ENCODE assay signal across 8 cellular contexts in the genomic region with DNA sequence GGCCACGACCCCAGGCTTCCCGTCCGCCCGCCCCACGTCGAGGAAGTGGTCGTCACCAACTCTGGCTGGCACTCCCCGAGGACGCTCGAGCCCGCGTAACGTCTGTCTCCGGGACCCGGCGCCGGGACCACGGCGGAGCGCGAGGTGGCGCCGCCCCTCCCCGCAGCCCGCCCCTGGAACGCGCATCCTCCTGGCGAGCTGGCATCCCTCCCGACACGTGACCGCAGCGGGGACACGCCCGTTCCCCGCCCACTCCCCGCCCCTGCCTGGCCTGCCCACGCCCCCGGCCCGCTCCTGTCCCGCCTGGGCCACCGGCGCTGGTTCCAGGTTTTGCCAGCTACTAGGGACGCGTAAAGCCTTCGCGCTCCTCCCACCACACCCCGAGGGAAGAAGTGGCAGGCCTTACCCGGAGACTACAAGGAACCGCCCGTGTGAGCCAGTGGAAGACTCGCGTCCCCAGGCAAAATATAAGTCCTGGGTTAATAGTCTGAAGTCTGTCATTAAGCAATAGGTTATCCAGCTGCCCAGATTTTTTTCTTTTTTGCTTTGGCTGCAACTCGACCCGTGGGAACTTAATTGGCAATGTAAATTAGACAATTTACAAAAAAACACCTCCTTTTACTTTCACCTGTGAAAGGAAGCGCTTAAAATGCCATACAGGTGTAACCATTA. TPM values are rescaled to one million over a fixed set of nuclear protein-coding genes. Genes with fewer than 3 reads are reported as not detected.
DNase-seq lines count a peak whose midpoint lies in the region; ATAC-seq and TF ChIP-seq lines count a peak whose summit lies in the region.

TSS of gene OSBPL1A (minus strand) at position 131 of the 672 bp plus-strand sequence. CDS start 20,291 bp downstream, outside the sequence.

- H2AFZ ChIP-seq in Karpas-422 (ENCODE audit: low read length): peak within 1 kb of the TSS; percentile 81

- peak within 1 kb of the TSS; percentile 51; the same call in 1 of the 2 replicates for H3K4me3 ChIP-seq in Karpas-422 (ENCODE audit: low read length)
- peak within 1 kb of the TSS; percentile 63 to 82 (median 71) for H3K4me3 ChIP-seq in Peyer's patch
- H3K4me3 ChIP-seq in mucosa of rectum (ENCODE audit: low read length in 2 of 2): peak within 1 kb of the TSS; percentile 72 to 74

- H3K79me2 ChIP-seq in Karpas-422 (ENCODE audit: low read length): no peaks in the 10 kb centered on the region

- peak within 1 kb of the TSS; percentile 47 for H3K9ac ChIP-seq in Karpas-422 (ENCODE audit: low read length)
- H3K9ac ChIP-seq in mucosa of rectum (ENCODE audit: low read depth in 1 of 2, low read length in 2 of 2): peak within 1 kb of the TSS; percentile 72 to 80

- peak; percentile 81 for DNase-seq in Karpas-422
- peak; percentile 75 to 97 (median 95) for DNase-seq in Peyer's patch
- peak; percentile 67 for DNase-seq in activated T-helper 1 cell treated with Interleukin-2 at 50 U/mL for 16 hours (ENCODE audit: low read depth)
- peak; percentile 43 to 72 for DNase-seq in stimulated activated CD8-positive, alpha-beta memory T cell treated with anti-CD3 and anti-CD28 coated beads, Interleukin-4, amount 100 ng/mL, for 1 hour (ENCODE audit: low read depth in 2 of 2, low spot score in 1 of 2)

- TF ChIP-seq CTCF in Peyer's patch (IDR thresholded peaks at IDR 0.05): no peak

- no peaks in the 10 kb centered on the region for H3K36me3 ChIP-seq in Karpas-422 (ENCODE audit: insufficient read depth, low read length)
- H3K36me3 ChIP-seq in Peyer's patch: no peaks in the 10 kb centered on the region
- no peaks in the 10 kb centered on the region for H3K36me3 ChIP-seq in mucosa of rectum (ENCODE audit: control insufficient read depth in 2 of 2, insufficient read depth in 2 of 2, low read length in 2 of 2)

- H3K9me2 ChIP-seq in Karpas-422 (replicated peaks; ENCODE audit: insufficient read depth, low read length): no peaks in the 10 kb centered on the region

- no peaks in the 10 kb centered on the region for H3K9me3 ChIP-seq in Karpas-422 (ENCODE audit: low read length)
- no peaks in the 10 kb centered on the region for H3K9me3 ChIP-seq in Peyer's patch
- H3K9me3 ChIP-seq in mucosa of rectum (ENCODE audit: control insufficient read depth in 2 of 2, low read length in 2 of 2): no peaks in the 10 kb centered on the region

- peak within 1 kb of the TSS; percentile 59 for H3K4me2 ChIP-seq in Karpas-422 (ENCODE audit: low read depth, low read length, poor library complexity, severe bottlenecking)

- H3K27me3 ChIP-seq in Karpas-422 (ENCODE audit: low read length) (no peaks in the 10 kb centered on the region), Peyer's patch (no peaks in the 10 kb centered on the region), mucosa of rectum (ENCODE audit: control insufficient read depth in 2 of 2, insufficient read depth in 2 of 2, low read length in 2 of 2) (no peaks in the 10 kb centered on the region)

- peak; percentile 41 to 61 for TF ChIP-seq POLR2A in Peyer's patch (IDR thresholded peaks at IDR 0.05)

- peaks cover 6% of the 10 kb centered on the region for H3K4me1 ChIP-seq in Karpas-422 (ENCODE audit: low read length)
- H3K4me1 ChIP-seq in Peyer's patch: peaks cover 0 to 9% (median 4%) of the 10 kb centered on the region in 4 donors
- H3K4me1 ChIP-seq in mucosa of rectum (ENCODE audit: control insufficient read depth in 2 of 2, insufficient read depth in 2 of 2, low read length in 2 of 2): peaks cover 3% of the 10 kb centered on the region in 2 donors

- ATAC-seq in GM18498 (IDR thresholded peaks at IDR 0.05; ENCODE audit: unreplicated experiment): peak; percentile 79
- ATAC-seq in esophagus mucosa: peak; percentile 99
- ATAC-seq in GM18873 (IDR thresholded peaks at IDR 0.05; ENCODE audit: low FRiP score, unreplicated experiment): no peak

- H4K20me1 ChIP-seq in Karpas-422 (ENCODE audit: insufficient read depth, low read depth, low read length): no peaks in the 10 kb centered on the region

- H3K27ac ChIP-seq in Karpas-422 (ENCODE audit: low read length) (no peak within 1 kb of the TSS), Peyer's patch (peak within 1 kb of the TSS; percentile 74 to 87 (median 76)), mucosa of rectum (ENCODE audit: low read depth in 2 of 2, low read length in 2 of 2) (peak within 1 kb of the TSS; percentile 69 to 81)

RNA-seq across cellular contexts. Expression of gene OSBPL1A, which starts in this region (rescaled TPM):
- total RNA-seq in Karpas-422 (2014; rRNA removed; shearing (Covaris generic); ENCODE audit: low replicate concordance): 1.1 TPM in 1 of 2 replicates, not detected in the other
- total RNA-seq in Peyer's patch (10 to 100 TPM; 52.9 to 67.6 (median 59.0) TPM), esophagus mucosa (14.3 TPM)
